In the genomic region with DNA sequence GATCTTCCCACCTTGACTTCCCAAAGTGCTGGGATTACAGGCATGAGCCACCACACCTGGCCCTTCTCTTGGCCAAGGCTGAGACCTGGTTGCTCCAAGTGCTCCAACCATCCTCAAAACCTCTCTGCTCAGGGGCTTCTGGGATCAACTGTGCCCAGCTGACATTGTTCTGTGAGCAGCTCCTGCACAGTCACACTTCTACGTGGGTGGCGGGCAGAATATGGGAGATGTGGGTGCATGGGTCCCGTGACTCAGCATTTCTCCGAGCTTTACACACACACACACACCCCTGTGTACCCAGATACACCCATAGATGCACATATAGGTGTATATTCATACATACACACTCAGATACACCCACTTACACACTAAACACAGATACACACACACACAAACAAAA, we compare ENCODE assay signal across 1 cellular context.
TF ChIP-seq lines count a peak whose summit lies in the region.

No MANE protein-coding gene starts in this region.

TF ChIP-seq in IMR-90, 13 proteins besides CTCF, POLR2A, EP300 and RAD21:
- no peak for TF ChIP-seq BHLHE40 (IDR thresholded peaks at IDR 0.05; ENCODE audit: low read depth, low read length)
- TF ChIP-seq NFE2L2 (IDR thresholded peaks at IDR 0.05; ENCODE audit: low read depth, low read length), result peak; percentile 67
